1 cellular context compared by ENCODE assay signal in the genomic region with DNA sequence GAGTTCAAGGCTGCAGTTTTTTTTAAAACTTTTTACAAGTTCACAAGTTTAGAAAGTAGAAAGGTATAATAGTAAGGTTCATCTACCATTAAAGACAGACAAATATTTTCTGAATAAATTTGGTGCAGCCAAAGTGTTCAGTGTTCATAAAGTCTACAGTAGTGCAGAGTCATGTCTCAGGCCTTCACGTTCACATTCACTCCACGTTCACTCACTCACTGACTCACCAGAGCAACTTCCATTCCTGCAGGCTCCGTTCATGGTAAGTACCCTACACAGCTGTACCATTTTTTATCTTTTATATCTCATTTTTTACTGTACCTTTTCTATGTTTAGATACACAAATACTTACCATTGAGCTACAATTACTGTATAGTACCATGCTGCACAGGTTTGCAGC.
A peak's percentile ranks its signal among the peaks of the same experiment; 100 is the strongest.
TF ChIP-seq lines count a peak whose summit lies in the region.

No MANE protein-coding gene starts in this region.

TF ChIP-seq in IMR-90, 13 proteins besides CTCF, POLR2A, EP300 and RAD21 (continued from another document):
- TF ChIP-seq, protein P1, sequence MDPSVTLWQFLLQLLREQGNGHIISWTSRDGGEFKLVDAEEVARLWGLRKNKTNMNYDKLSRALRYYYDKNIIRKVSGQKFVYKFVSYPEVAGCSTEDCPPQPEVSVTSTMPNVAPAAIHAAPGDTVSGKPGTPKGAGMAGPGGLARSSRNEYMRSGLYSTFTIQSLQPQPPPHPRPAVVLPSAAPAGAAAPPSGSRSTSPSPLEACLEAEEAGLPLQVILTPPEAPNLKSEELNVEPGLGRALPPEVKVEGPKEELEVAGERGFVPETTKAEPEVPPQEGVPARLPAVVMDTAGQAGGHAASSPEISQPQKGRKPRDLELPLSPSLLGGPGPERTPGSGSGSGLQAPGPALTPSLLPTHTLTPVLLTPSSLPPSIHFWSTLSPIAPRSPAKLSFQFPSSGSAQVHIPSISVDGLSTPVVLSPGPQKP (IDR thresholded peaks at IDR 0.05; ENCODE audit: borderline replicate concordance, low read depth, low read length) = no peak
- TF ChIP-seq CHD1 (IDR thresholded peaks at IDR 0.05; ENCODE audit: low read depth, low read length) (no peak), NFE2L2 (IDR thresholded peaks at IDR 0.05; ENCODE audit: low read depth, low read length) (peak; percentile 55), CEBPB (IDR thresholded peaks at IDR 0.05; ENCODE audit: low read depth, low read length) (no peak), MXI1 (IDR thresholded peaks at IDR 0.05; ENCODE audit: borderline replicate concordance, low read depth, low read length) (no peak), BHLHE40 (IDR thresholded peaks at IDR 0.05; ENCODE audit: low read depth, low read length) (peak; percentile 70), MAFK (IDR thresholded peaks at IDR 0.05; ENCODE audit: low read depth, low read length) (peak; percentile 33; the same call in 1 of the 2 replicates)
